11 cellular contexts compared by ENCODE assay signal in the genomic region with DNA sequence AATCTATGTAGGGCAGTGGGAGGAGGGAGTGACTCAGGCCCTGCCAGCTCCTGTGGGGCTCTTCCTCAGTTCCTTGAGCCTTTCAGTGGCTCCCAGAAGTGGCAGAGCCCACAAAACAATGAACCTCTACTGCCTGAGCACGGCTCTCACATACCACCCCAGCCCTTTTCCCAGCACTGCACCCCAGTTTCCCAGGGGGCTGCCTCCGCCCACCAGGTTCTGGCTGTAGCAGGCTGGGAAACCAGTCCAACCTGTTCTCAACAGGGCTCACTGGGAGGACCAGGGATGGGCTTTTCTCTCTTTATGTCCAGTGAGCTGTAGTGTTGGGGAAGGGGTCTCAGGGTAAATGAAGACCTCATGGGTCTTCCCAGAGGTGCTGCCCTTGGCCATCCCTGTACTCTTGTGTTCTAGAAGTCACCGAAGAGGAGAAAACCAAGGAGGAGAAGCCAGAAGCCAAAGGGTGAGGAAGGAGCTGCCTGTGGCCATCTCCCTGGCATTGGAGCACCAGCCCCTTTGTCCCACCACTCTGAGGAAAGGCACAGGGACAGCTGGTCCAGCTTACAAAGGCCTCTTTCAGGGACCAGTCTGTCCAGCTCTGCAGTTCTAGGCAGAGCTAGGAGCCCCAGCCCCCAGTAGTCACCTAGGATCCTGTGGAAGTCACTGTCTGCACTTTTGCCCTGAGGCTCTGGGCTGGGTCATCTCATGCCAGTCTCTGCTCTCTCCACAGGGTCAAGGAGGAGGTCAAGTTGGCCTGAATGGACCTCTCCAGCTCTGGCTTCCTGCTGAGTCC. TPM values are rescaled to one million over a fixed set of nuclear protein-coding genes. Genes with fewer than 3 reads are reported as not detected.
DNase-seq lines count a peak whose midpoint lies in the region; FAIRE-seq and TF ChIP-seq lines count a peak whose summit lies in the region.
"Had no signal": no experiment of that assay in that cellular context is flagged by ENCODE, and none has a peak within 500 bp of the region (broad histone marks: within the 10 kb centered on the region; RNA-seq: fewer than 3 reads in every experiment).

No MANE protein-coding gene starts in this region.

- H3K4me3 ChIP-seq in iPS-20b (ENCODE audit: low read length) (peak overlapping the region; percentile 34; the same call in 1 of the 2 replicates), suprapubic skin (no peak overlapping the region)
- H3K4me3 ChIP-seq: lung had no signal

- no peak for FAIRE-seq in urothelium cell line (lab: Jason Lieb, UNC)
- FAIRE-seq: small intestine had no signal

- CTCF ChIA-PET in activated naive CD4-positive, alpha-beta T cell treated with anti-CD3 and anti-CD28 coated beads, Interleukin-2, amount 10 ng/mL, durations not matched to agents 7 days and 5 days (lab: Charles Lee): interaction anchor here (0.6 to 1.7 kb wide), 3 partner anchors 11 to 117 kb away, joined by 3 to 8 read pairs (median 3); no protein-coding TSS in a partner anchor

- H3K27ac ChIP-seq in iPS-20b (ENCODE audit: low read length): peak overlapping the region; percentile 32
- peak overlapping the region; percentile 60 for H3K27ac ChIP-seq in suprapubic skin

- 75% methylated on average over 3 of the region's 3 CpGs for WGBS in suprapubic skin

- peaks cover 11% of the 10 kb centered on the region for H3K27me3 ChIP-seq in iPS-20b (ENCODE audit: insufficient read depth, low read length)
- H3K27me3 ChIP-seq in suprapubic skin: no peaks in the 10 kb centered on the region

- H3K4me1 ChIP-seq in iPS-20b (ENCODE audit: insufficient read depth, low read length) (peaks cover 11% of the 10 kb centered on the region), suprapubic skin (peaks cover 61% of the 10 kb centered on the region)

- peaks cover 61% of the 10 kb centered on the region for H3K36me3 Mint-ChIP-seq in activated naive CD4-positive, alpha-beta T cell treated with anti-CD3 and anti-CD28 coated beads, Interleukin-2, amount 10 ng/mL, durations not matched to agents 7 days and 5 days

- TF ChIP-seq POLR2A in Raji (IDR thresholded peaks at IDR 0.05; ENCODE audit: insufficient read depth, low read depth, low read length): peak; percentile 57
- no peak for TF ChIP-seq POLR2A in suprapubic skin (IDR thresholded peaks at IDR 0.05)

- H3K27me3 Mint-ChIP-seq in activated naive CD4-positive, alpha-beta T cell treated with anti-CD3 and anti-CD28 coated beads, Interleukin-2, amount 10 ng/mL, durations not matched to agents 7 days and 5 days: peaks cover 9% of the 10 kb centered on the region

- H3K4me3 Mint-ChIP-seq in activated naive CD4-positive, alpha-beta T cell treated with anti-CD3 and anti-CD28 coated beads, Interleukin-2, amount 10 ng/mL, durations not matched to agents 7 days and 5 days: no peak overlapping the region

- no peak for TF ChIP-seq CTCF in suprapubic skin (IDR thresholded peaks at IDR 0.05)

- no peak for TF ChIP-seq EP300 in suprapubic skin (IDR thresholded peaks at IDR 0.05)

- H3K9me3 Mint-ChIP-seq in activated naive CD4-positive, alpha-beta T cell treated with anti-CD3 and anti-CD28 coated beads, Interleukin-2, amount 10 ng/mL, durations not matched to agents 7 days and 5 days: no peaks in the 10 kb centered on the region

- H3K36me3 ChIP-seq in iPS-20b (ENCODE audit: insufficient read depth, low read depth, low read length): peaks cover 76% of the 10 kb centered on the region
- H3K36me3 ChIP-seq in suprapubic skin: peaks cover 51% of the 10 kb centered on the region

- H3K27ac Mint-ChIP-seq in activated naive CD4-positive, alpha-beta T cell treated with anti-CD3 and anti-CD28 coated beads, Interleukin-2, amount 10 ng/mL, durations not matched to agents 7 days and 5 days: peak overlapping the region; percentile 42

- no peak overlapping the region for H3K9ac ChIP-seq in iPS-20b (ENCODE audit: low read depth, low read length)

- H3K4me1 Mint-ChIP-seq in activated naive CD4-positive, alpha-beta T cell treated with anti-CD3 and anti-CD28 coated beads, Interleukin-2, amount 10 ng/mL, durations not matched to agents 7 days and 5 days: peaks cover 33% of the 10 kb centered on the region

- H3K9me3 ChIP-seq in iPS-20b (ENCODE audit: insufficient read depth, low read depth, low read length): no peaks in the 10 kb centered on the region
- H3K9me3 ChIP-seq in suprapubic skin: no peaks in the 10 kb centered on the region

- no peak for DNase-seq in activated naive CD4-positive, alpha-beta T cell treated with anti-CD3 and anti-CD28 coated beads, Interleukin-2, amount 10 ng/mL, durations not matched to agents 7 days and 5 days
- no peak for DNase-seq in activated naive CD4-positive, alpha-beta T cell (lab: John Stamatoyannopoulos, UW)
- DNase-seq in suprapubic skin (ENCODE audit: low spot score in 2 of 2) (no peak), GOT3 (lab: John Stamatoyannopoulos, UW) (no peak), urothelium cell line (ENCODE audit: low spot score) (no peak), ureter (ENCODE audit: low spot score) (no peak)
- DNase-seq: activated CD4-positive, alpha-beta T cell treated with anti-CD3 and anti-CD28 coated beads, Interleukin-2, amount 50 U/mL, for 1 hour; small intestine had no signal

RNA-seq across cellular contexts. Expression of a gene that starts 3.5 kb away (rescaled TPM):
- 10 to 100 TPM; 12.8 to 25.1 (median 19.3) TPM for total RNA-seq in suprapubic skin
- 117 TPM for total RNA-seq in ureter

RNA-seq across cellular contexts. Expression of a gene that starts 29.8 kb away (rescaled TPM):
- 10 to 100 TPM in 3 of 4 donors, 1 to 10 TPM in 1; 4.4 to 41.8 (median 16.3) TPM for total RNA-seq in suprapubic skin
- 5.5 TPM for total RNA-seq in ureter

RNA-seq across cellular contexts. Expression of a gene that starts 29.9 kb away (rescaled TPM):
- total RNA-seq in suprapubic skin (1 to 10 TPM in 2 of 4 donors, under 1 TPM in 1, not detected in 1; 0.86 to 2.7 (median 1.3) TPM), ureter (4.2 TPM)

RNA-seq across cellular contexts. Expression of a gene that starts 40.6 kb away (rescaled TPM):
- total RNA-seq in suprapubic skin (10 to 100 TPM; 34.4 to 52.9 (median 40.2) TPM), ureter (113 TPM)
